16 cellular contexts compared by ENCODE assay signal in the genomic region with DNA sequence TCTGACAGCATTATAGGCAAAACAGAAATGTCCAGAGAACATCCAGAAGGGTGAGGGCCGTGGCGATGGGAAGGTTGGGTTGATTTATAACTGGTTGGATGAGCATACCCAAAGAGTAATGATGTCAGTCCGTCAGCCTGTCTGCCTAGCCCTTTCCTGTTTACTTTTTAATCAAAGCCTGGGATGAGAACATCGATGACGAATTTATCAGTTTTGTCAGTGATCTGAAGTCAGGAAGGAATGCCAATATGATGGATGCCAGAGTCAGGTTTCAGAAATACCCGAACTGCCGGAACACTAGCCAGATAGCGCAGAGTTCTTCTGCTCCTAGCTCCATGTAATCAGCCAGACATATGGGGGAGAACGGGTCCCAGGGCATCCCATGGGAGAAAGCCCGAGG. TPM values are rescaled to one million over a fixed set of nuclear protein-coding genes. Genes with fewer than 3 reads are reported as not detected.
DNase-seq lines count a peak whose midpoint lies in the region; ATAC-seq and TF ChIP-seq lines count a peak whose summit lies in the region.
"Had no signal": no experiment of that assay in that cellular context is flagged by ENCODE, and none has a peak within 500 bp of the region (broad histone marks: within the 10 kb centered on the region; RNA-seq: fewer than 3 reads in every experiment).

No MANE protein-coding gene starts in this region.

- no peak for TF ChIP-seq POLR2A in uterus (IDR thresholded peaks at IDR 0.05)

- intact Hi-C loops in naive thymus-derived CD4-positive, alpha-beta T cell (cut with micrococcal nuclease), result loop anchor here in 1 of 2 donors (5.0 kb wide), 1 partner anchor 62 kb away; no protein-coding TSS in a partner anchor
- intact Hi-C loops in uterus (cut with DNase I; ENCODE audit: low total_unique reads) (no loop called here), sciatic nerve (cut with DNase I) (no loop called here)

- CTCF ChIA-PET in naive thymus-derived CD4-positive, alpha-beta T cell (lab: Charles Lee), result interaction anchor here (0.8 kb wide), 1 partner anchor 44 kb away, joined by 3 read pairs; no protein-coding TSS in a partner anchor

- peak overlapping the region; percentile 89 for H3K27ac ChIP-seq in naive thymus-derived CD4-positive, alpha-beta T cell (ENCODE audit: low read depth, low read length)
- peak overlapping the region; percentile 78 to 79 for H3K27ac ChIP-seq in uterus

- peaks cover 7 to 50% (median 43%) of the 10 kb centered on the region in 7 donors for H3K4me1 Mint-ChIP-seq in naive thymus-derived CD4-positive, alpha-beta T cell

- H3K4me3 ChIP-seq in epithelial cell of proximal tubule (ENCODE audit: low read depth, low read length) (no peak overlapping the region), uterus (no peak overlapping the region)
- H3K4me3 ChIP-seq in naive thymus-derived CD4-positive, alpha-beta T cell (ENCODE audit: low read length), result no peak overlapping the region
- H3K4me3 ChIP-seq: left lung, skin epidermis had no signal

- no peaks in the 10 kb centered on the region for H3K27me3 Mint-ChIP-seq in naive thymus-derived CD4-positive, alpha-beta T cell

- peak; percentile 8 for ATAC-seq in naive thymus-derived CD4-positive, alpha-beta T cell
- ATAC-seq in sciatic nerve, result no peak
- ATAC-seq: natural killer cell had no signal

- peaks cover 0 to 4% (median 0%) of the 10 kb centered on the region in 3 experiments for H3K36me3 ChIP-seq in naive thymus-derived CD4-positive, alpha-beta T cell (ENCODE audit: control insufficient read depth in 2 of 3, insufficient read depth in 3 of 3, low read length in 3 of 3)
- no peaks in the 10 kb centered on the region for H3K36me3 ChIP-seq in uterus

- TF ChIP-seq CTCF in epithelial cell of proximal tubule (conservative IDR thresholded peaks at IDR 0.05; ENCODE audit: low read depth, low read length), result no peak
- TF ChIP-seq CTCF in uterus (IDR thresholded peaks at IDR 0.05), result no peak

- DNase-seq in stimulated activated naive CD4-positive, alpha-beta T cell (lab: John Stamatoyannopoulos, UW), result peak in 4 of 6 experiments; percentile 16 to 47 (median 24)
- DNase-seq in stimulated activated naive CD4-positive, alpha-beta T cell treated with Interleukin-2 at 50 U/mL for 16 hours (lab: John Stamatoyannopoulos, UW), result no peak
- DNase-seq in epithelial cell of proximal tubule (ENCODE audit: low read depth), result peak; percentile 80
- peak in 6 of 9 donors; percentile 30 to 49 (median 44) for DNase-seq in naive thymus-derived CD4-positive, alpha-beta T cell
- DNase-seq in uterus, result no peak
- no peak for DNase-seq in hypothalamus (lab: John Stamatoyannopoulos, UW)
- no peak for DNase-seq in NCI-H226
- no peak for DNase-seq in sciatic nerve (ENCODE audit: low spot score)
- DNase-seq: activated naive CD4-positive, alpha-beta T cell treated with anti-CD3 and anti-CD28 coated beads, Interleukin-2, amount 50 U/mL, for 16 hours; caudate nucleus; head of caudate nucleus; left lung; MM.1S; natural killer cell; NCI-H2029 treated with DMSO at 0.1 percent for 48 hours had no signal

- H3K27me3 ChIP-seq in naive thymus-derived CD4-positive, alpha-beta T cell (ENCODE audit: control insufficient read depth in 2 of 2, insufficient read depth in 2 of 2, low read length in 2 of 2), result no peaks in the 10 kb centered on the region
- no peaks in the 10 kb centered on the region for H3K27me3 ChIP-seq in uterus
- H3K27me3 ChIP-seq: left lung had no signal

- peak overlapping the region in 6 of 10 donors; percentile 6 to 69 (median 36) for H3K4me3 Mint-ChIP-seq in naive thymus-derived CD4-positive, alpha-beta T cell
- H3K4me3 Mint-ChIP-seq: natural killer cell had no signal

- peaks cover 0 to 14% (median 4%) of the 10 kb centered on the region in 5 donors for H3K36me3 Mint-ChIP-seq in naive thymus-derived CD4-positive, alpha-beta T cell
- H3K36me3 Mint-ChIP-seq: natural killer cell had no signal

- POLR2A ChIA-PET in naive thymus-derived CD4-positive, alpha-beta T cell (lab: Charles Lee), result no interaction called here

- peaks cover 0 to 36% of the 10 kb centered on the region in 2 donors for H3K4me1 ChIP-seq in naive thymus-derived CD4-positive, alpha-beta T cell (ENCODE audit: control insufficient read depth in 2 of 2, insufficient read depth in 2 of 2, low read length in 2 of 2)
- peaks cover 21% of the 10 kb centered on the region in 2 donors for H3K4me1 ChIP-seq in uterus

- H3K27ac Mint-ChIP-seq in naive thymus-derived CD4-positive, alpha-beta T cell, result peak overlapping the region in 8 of 9 donors; percentile 71 to 100 (median 98)
- H3K27ac Mint-ChIP-seq: natural killer cell had no signal

- no peaks in the 10 kb centered on the region for H3K9me3 Mint-ChIP-seq in naive thymus-derived CD4-positive, alpha-beta T cell
- H3K9me3 Mint-ChIP-seq: natural killer cell had no signal

- H3K9me3 ChIP-seq in naive thymus-derived CD4-positive, alpha-beta T cell (ENCODE audit: control insufficient read depth in 2 of 3, low read length in 3 of 3), result no peaks in the 10 kb centered on the region
- H3K9me3 ChIP-seq in uterus, result no peaks in the 10 kb centered on the region
- H3K9me3 ChIP-seq: left lung had no signal

RNA-seq across cellular contexts. Expression of a gene that starts 33.8 kb away (rescaled TPM):
- total RNA-seq in epithelial cell of proximal tubule, result 120 and 182 TPM in 2 replicates
- total RNA-seq in naive thymus-derived CD4-positive, alpha-beta T cell, result 10 to 100 TPM; 55.2 to 88.7 (median 59.1) TPM
- polyA plus RNA-seq in naive thymus-derived CD4-positive, alpha-beta T cell, result 10 to 100 TPM; 23.9 to 50.5 TPM
- 100 to 1,000 TPM in 2 of 4 donors, 10 to 100 TPM in 2; 71.2 to 119 (median 102) TPM for total RNA-seq in uterus
- total RNA-seq in sciatic nerve, result 164 TPM

Comparison
In these comparisons a context has a peak if more than half of its experiments do, and no peak if none do; other contexts are left out.
1. DNase-seq: peak in stimulated activated naive CD4-positive, alpha-beta T cell (4 of 6), epithelial cell of proximal tubule (single experiment) and naive thymus-derived CD4-positive, alpha-beta T cell (6 of 9); none in stimulated activated naive CD4-positive, alpha-beta T cell treated with Interleukin-2 at 50 U/mL for 16 hours (single experiment), uterus (0 of 2), hypothalamus (0 of 51), NCI-H226 (single experiment) and sciatic nerve (single experiment).